1 cellular context compared by ENCODE assay signal in the genomic region with DNA sequence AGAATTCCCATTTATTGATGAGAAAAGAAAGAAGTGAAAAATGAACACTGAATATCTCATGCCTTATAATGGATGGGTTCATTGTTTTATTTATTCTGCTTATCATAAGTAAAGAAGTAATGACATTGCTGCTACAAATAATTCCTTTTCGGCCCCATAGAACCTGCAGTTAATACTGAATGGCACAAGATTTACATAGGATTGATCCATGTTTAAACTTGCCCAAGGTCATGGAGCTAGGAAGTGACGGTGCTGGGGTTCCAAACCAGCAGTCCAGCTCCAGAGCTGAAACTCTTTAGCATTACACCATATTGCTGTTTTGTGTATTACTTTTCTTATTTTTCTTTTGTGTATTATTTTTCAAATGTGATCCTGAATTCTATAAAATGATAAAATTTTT.
A peak's percentile ranks its signal among the peaks of the same experiment; 100 is the strongest.
TF ChIP-seq lines count a peak whose summit lies in the region.

No MANE protein-coding gene starts in this region.

TF ChIP-seq in HepG2, 621 proteins besides CTCF, POLR2A, EP300 and RAD21 (continued from another document and continues in another):
- TF ChIP-seq, protein P1, sequence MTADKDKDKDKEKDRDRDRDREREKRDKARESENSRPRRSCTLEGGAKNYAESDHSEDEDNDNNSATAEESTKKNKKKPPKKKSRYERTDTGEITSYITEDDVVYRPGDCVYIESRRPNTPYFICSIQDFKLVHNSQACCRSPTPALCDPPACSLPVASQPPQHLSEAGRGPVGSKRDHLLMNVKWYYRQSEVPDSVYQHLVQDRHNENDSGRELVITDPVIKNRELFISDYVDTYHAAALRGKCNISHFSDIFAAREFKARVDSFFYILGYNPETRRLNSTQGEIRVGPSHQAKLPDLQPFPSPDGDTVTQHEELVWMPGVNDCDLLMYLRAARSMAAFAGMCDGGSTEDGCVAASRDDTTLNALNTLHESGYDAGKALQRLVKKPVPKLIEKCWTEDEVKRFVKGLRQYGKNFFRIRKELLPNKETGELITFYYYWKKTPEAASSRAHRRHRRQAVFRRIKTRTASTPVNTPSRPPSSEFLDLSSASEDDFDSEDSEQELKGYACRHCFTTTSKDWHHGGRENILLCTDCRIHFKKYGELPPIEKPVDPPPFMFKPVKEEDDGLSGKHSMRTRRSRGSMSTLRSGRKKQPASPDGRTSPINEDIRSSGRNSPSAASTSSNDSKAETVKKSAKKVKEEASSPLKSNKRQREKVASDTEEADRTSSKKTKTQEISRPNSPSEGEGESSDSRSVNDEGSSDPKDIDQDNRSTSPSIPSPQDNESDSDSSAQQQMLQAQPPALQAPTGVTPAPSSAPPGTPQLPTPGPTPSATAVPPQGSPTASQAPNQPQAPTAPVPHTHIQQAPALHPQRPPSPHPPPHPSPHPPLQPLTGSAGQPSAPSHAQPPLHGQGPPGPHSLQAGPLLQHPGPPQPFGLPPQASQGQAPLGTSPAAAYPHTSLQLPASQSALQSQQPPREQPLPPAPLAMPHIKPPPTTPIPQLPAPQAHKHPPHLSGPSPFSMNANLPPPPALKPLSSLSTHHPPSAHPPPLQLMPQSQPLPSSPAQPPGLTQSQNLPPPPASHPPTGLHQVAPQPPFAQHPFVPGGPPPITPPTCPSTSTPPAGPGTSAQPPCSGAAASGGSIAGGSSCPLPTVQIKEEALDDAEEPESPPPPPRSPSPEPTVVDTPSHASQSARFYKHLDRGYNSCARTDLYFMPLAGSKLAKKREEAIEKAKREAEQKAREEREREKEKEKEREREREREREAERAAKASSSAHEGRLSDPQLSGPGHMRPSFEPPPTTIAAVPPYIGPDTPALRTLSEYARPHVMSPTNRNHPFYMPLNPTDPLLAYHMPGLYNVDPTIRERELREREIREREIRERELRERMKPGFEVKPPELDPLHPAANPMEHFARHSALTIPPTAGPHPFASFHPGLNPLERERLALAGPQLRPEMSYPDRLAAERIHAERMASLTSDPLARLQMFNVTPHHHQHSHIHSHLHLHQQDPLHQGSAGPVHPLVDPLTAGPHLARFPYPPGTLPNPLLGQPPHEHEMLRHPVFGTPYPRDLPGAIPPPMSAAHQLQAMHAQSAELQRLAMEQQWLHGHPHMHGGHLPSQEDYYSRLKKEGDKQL (CRISPR knock-in tag; IDR thresholded peaks at IDR 0.05; ENCODE audit: low read depth) = peak; percentile 57; the same call in 1 of the 2 replicates
- TF ChIP-seq, protein P2, sequence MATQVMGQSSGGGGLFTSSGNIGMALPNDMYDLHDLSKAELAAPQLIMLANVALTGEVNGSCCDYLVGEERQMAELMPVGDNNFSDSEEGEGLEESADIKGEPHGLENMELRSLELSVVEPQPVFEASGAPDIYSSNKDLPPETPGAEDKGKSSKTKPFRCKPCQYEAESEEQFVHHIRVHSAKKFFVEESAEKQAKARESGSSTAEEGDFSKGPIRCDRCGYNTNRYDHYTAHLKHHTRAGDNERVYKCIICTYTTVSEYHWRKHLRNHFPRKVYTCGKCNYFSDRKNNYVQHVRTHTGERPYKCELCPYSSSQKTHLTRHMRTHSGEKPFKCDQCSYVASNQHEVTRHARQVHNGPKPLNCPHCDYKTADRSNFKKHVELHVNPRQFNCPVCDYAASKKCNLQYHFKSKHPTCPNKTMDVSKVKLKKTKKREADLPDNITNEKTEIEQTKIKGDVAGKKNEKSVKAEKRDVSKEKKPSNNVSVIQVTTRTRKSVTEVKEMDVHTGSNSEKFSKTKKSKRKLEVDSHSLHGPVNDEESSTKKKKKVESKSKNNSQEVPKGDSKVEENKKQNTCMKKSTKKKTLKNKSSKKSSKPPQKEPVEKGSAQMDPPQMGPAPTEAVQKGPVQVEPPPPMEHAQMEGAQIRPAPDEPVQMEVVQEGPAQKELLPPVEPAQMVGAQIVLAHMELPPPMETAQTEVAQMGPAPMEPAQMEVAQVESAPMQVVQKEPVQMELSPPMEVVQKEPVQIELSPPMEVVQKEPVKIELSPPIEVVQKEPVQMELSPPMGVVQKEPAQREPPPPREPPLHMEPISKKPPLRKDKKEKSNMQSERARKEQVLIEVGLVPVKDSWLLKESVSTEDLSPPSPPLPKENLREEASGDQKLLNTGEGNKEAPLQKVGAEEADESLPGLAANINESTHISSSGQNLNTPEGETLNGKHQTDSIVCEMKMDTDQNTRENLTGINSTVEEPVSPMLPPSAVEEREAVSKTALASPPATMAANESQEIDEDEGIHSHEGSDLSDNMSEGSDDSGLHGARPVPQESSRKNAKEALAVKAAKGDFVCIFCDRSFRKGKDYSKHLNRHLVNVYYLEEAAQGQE (IDR thresholded peaks at IDR 0.05; ENCODE audit: borderline replicate concordance in 1 of 2, low read depth in 1 of 2, low read length in 2 of 2) = no peak
- TF ChIP-seq, protein P3, sequence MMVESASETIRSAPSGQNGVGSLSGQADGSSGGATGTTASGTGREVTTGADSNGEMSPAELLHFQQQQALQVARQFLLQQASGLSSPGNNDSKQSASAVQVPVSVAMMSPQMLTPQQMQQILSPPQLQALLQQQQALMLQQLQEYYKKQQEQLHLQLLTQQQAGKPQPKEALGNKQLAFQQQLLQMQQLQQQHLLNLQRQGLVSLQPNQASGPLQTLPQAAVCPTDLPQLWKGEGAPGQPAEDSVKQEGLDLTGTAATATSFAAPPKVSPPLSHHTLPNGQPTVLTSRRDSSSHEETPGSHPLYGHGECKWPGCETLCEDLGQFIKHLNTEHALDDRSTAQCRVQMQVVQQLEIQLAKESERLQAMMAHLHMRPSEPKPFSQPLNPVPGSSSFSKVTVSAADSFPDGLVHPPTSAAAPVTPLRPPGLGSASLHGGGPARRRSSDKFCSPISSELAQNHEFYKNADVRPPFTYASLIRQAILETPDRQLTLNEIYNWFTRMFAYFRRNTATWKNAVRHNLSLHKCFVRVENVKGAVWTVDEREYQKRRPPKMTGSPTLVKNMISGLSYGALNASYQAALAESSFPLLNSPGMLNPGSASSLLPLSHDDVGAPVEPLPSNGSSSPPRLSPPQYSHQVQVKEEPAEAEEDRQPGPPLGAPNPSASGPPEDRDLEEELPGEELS (CRISPR knock-in tag; IDR thresholded peaks at IDR 0.05) = peak; percentile 44; the same call in 1 of the 2 replicates
- TF ChIP-seq GATAD2A (CRISPR knock-in tag; IDR thresholded peaks at IDR 0.05) = peak; percentile 68
- TF ChIP-seq, protein P4, sequence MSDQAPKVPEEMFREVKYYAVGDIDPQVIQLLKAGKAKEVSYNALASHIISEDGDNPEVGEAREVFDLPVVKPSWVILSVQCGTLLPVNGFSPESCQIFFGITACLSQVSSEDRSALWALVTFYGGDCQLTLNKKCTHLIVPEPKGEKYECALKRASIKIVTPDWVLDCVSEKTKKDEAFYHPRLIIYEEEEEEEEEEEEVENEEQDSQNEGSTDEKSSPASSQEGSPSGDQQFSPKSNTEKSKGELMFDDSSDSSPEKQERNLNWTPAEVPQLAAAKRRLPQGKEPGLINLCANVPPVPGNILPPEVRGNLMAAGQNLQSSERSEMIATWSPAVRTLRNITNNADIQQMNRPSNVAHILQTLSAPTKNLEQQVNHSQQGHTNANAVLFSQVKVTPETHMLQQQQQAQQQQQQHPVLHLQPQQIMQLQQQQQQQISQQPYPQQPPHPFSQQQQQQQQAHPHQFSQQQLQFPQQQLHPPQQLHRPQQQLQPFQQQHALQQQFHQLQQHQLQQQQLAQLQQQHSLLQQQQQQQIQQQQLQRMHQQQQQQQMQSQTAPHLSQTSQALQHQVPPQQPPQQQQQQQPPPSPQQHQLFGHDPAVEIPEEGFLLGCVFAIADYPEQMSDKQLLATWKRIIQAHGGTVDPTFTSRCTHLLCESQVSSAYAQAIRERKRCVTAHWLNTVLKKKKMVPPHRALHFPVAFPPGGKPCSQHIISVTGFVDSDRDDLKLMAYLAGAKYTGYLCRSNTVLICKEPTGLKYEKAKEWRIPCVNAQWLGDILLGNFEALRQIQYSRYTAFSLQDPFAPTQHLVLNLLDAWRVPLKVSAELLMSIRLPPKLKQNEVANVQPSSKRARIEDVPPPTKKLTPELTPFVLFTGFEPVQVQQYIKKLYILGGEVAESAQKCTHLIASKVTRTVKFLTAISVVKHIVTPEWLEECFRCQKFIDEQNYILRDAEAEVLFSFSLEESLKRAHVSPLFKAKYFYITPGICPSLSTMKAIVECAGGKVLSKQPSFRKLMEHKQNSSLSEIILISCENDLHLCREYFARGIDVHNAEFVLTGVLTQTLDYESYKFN (CRISPR knock-in tag; conservative IDR thresholded peaks at IDR 0.05) = peak; percentile 58; the same call in 1 of the 2 replicates
- peak; percentile 28; the same call in 1 of the 2 replicates for TF ChIP-seq SALL1 (CRISPR knock-in tag; IDR thresholded peaks at IDR 0.05)
- peak; percentile 73 for TF ChIP-seq ZMYM4 (CRISPR knock-in tag; IDR thresholded peaks at IDR 0.05)
- TF ChIP-seq, protein P5, sequence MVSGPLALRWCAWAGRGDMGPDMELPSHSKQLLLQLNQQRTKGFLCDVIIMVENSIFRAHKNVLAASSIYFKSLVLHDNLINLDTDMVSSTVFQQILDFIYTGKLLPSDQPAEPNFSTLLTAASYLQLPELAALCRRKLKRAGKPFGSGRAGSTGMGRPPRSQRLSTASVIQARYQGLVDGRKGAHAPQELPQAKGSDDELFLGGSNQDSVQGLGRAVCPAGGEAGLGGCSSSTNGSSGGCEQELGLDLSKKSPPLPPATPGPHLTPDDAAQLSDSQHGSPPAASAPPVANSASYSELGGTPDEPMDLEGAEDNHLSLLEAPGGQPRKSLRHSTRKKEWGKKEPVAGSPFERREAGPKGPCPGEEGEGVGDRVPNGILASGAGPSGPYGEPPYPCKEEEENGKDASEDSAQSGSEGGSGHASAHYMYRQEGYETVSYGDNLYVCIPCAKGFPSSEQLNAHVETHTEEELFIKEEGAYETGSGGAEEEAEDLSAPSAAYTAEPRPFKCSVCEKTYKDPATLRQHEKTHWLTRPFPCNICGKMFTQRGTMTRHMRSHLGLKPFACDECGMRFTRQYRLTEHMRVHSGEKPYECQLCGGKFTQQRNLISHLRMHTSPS (CRISPR knock-in tag; IDR thresholded peaks at IDR 0.05; ENCODE audit: low read depth) = 0 out of 2 replicates have a peak, but pooled peaks have one; percentile 40
- TF ChIP-seq, protein P6, sequence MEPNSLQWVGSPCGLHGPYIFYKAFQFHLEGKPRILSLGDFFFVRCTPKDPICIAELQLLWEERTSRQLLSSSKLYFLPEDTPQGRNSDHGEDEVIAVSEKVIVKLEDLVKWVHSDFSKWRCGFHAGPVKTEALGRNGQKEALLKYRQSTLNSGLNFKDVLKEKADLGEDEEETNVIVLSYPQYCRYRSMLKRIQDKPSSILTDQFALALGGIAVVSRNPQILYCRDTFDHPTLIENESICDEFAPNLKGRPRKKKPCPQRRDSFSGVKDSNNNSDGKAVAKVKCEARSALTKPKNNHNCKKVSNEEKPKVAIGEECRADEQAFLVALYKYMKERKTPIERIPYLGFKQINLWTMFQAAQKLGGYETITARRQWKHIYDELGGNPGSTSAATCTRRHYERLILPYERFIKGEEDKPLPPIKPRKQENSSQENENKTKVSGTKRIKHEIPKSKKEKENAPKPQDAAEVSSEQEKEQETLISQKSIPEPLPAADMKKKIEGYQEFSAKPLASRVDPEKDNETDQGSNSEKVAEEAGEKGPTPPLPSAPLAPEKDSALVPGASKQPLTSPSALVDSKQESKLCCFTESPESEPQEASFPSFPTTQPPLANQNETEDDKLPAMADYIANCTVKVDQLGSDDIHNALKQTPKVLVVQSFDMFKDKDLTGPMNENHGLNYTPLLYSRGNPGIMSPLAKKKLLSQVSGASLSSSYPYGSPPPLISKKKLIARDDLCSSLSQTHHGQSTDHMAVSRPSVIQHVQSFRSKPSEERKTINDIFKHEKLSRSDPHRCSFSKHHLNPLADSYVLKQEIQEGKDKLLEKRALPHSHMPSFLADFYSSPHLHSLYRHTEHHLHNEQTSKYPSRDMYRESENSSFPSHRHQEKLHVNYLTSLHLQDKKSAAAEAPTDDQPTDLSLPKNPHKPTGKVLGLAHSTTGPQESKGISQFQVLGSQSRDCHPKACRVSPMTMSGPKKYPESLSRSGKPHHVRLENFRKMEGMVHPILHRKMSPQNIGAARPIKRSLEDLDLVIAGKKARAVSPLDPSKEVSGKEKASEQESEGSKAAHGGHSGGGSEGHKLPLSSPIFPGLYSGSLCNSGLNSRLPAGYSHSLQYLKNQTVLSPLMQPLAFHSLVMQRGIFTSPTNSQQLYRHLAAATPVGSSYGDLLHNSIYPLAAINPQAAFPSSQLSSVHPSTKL (CRISPR knock-in tag; IDR thresholded peaks at IDR 0.05) = peak; percentile 72
- TF ChIP-seq, protein P7, sequence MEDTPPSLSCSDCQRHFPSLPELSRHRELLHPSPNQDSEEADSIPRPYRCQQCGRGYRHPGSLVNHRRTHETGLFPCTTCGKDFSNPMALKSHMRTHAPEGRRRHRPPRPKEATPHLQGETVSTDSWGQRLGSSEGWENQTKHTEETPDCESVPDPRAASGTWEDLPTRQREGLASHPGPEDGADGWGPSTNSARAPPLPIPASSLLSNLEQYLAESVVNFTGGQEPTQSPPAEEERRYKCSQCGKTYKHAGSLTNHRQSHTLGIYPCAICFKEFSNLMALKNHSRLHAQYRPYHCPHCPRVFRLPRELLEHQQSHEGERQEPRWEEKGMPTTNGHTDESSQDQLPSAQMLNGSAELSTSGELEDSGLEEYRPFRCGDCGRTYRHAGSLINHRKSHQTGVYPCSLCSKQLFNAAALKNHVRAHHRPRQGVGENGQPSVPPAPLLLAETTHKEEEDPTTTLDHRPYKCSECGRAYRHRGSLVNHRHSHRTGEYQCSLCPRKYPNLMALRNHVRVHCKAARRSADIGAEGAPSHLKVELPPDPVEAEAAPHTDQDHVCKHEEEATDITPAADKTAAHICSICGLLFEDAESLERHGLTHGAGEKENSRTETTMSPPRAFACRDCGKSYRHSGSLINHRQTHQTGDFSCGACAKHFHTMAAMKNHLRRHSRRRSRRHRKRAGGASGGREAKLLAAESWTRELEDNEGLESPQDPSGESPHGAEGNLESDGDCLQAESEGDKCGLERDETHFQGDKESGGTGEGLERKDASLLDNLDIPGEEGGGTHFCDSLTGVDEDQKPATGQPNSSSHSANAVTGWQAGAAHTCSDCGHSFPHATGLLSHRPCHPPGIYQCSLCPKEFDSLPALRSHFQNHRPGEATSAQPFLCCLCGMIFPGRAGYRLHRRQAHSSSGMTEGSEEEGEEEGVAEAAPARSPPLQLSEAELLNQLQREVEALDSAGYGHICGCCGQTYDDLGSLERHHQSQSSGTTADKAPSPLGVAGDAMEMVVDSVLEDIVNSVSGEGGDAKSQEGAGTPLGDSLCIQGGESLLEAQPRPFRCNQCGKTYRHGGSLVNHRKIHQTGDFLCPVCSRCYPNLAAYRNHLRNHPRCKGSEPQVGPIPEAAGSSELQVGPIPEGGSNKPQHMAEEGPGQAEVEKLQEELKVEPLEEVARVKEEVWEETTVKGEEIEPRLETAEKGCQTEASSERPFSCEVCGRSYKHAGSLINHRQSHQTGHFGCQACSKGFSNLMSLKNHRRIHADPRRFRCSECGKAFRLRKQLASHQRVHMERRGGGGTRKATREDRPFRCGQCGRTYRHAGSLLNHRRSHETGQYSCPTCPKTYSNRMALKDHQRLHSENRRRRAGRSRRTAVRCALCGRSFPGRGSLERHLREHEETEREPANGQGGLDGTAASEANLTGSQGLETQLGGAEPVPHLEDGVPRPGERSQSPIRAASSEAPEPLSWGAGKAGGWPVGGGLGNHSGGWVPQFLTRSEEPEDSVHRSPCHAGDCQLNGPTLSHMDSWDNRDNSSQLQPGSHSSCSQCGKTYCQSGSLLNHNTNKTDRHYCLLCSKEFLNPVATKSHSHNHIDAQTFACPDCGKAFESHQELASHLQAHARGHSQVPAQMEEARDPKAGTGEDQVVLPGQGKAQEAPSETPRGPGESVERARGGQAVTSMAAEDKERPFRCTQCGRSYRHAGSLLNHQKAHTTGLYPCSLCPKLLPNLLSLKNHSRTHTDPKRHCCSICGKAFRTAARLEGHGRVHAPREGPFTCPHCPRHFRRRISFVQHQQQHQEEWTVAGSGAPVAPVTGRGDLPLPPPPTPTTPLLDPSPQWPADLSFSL (CRISPR knock-in tag; IDR thresholded peaks at IDR 0.05) = no peak
